ENCODE assay signal across 28 cellular contexts in the genomic region with DNA sequence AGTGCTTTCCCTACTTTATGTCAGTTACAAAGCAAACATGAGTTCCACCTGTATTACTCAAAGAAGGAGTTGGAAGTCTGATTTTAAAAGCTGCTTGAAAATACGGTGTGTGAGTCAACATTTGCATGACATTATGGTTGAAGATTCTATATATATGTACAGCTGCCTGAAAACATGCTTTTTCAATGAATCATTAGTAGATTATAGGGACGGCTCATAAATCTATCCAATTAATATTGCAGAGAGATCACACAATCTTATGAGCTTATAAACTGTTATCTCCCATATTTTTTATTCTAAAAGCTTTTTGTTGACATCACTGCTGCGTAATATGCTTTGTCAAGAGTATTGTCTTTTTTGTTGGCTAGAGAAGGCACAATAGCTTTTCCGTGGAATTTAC.
DNase-seq lines count a peak whose midpoint lies in the region; ATAC-seq and TF ChIP-seq lines count a peak whose summit lies in the region.
"Had no signal": no experiment of that assay in that cellular context is flagged by ENCODE, and none has a peak within 500 bp of the region (broad histone marks: within the 10 kb centered on the region; RNA-seq: fewer than 3 reads in every experiment).

No MANE protein-coding gene starts in this region.

- H3K4me3 ChIP-seq in OCI-LY7 (ENCODE audit: low read depth, low read length, poor library complexity, severe bottlenecking) = no peak overlapping the region
- no peak overlapping the region for H3K4me3 ChIP-seq in mesenchymal stem cell (ENCODE audit: insufficient read depth in 1 of 2, low read depth in 1 of 2, low read length in 2 of 2)
- H3K4me3 ChIP-seq: heart left ventricle, Peyer's patch, SK-N-MC, skin epidermis, upper lobe of right lung had no signal

- H3K79me1 ChIP-seq in mesenchymal stem cell (replicated peaks; ENCODE audit: low read length, poor library complexity, severe bottlenecking) = no peaks in the 10 kb centered on the region

- H3K23ac ChIP-seq in mesenchymal stem cell (ENCODE audit: low read length in 2 of 2) = no peak overlapping the region

- H3K9ac ChIP-seq in mesenchymal stem cell (ENCODE audit: low read length) = no peak overlapping the region

- POLR2A ChIA-PET in OCI-LY7 (lab: Charles Lee) = interaction anchor here (0.6 to 2.0 kb wide), 10 partner anchors 9 to 886 kb away, joined by 3 to 7 read pairs (median 4); no protein-coding TSS in a partner anchor

- H3K9me3 ChIP-seq in OCI-LY7 (ENCODE audit: low read length) = no peaks in the 10 kb centered on the region
- H3K9me3 ChIP-seq in mesenchymal stem cell (ENCODE audit: control insufficient read depth, low read length) = no peaks in the 10 kb centered on the region
- H3K9me3 ChIP-seq: Peyer's patch, upper lobe of right lung had no signal

- no peaks in the 10 kb centered on the region for H3K36me3 Mint-ChIP-seq in progenitor cell of endocrine pancreas (ENCODE audit: insufficient read depth)
- H3K36me3 Mint-ChIP-seq: activated naive CD4-positive, alpha-beta T cell treated with anti-CD3 and anti-CD28 coated beads, Interleukin-2, amount 50 U/mL, for 24 hours had no signal

- no peak overlapping the region for H2BK5ac ChIP-seq in mesenchymal stem cell (ENCODE audit: low read depth, low read length, poor library complexity, severe bottlenecking)

- H3K4me1 Mint-ChIP-seq in progenitor cell of endocrine pancreas (ENCODE audit: low read depth) = peaks cover 13% of the 10 kb centered on the region
- H3K4me1 Mint-ChIP-seq: activated CD4-positive, alpha-beta T cell treated with anti-CD3 and anti-CD28 coated beads, Interleukin-2, amount 10 ng/mL, durations not matched to agents 7 days and 5 days; activated naive CD4-positive, alpha-beta T cell treated with anti-CD3 and anti-CD28 coated beads, Interleukin-2, amount 50 U/mL, for 24 hours; central memory CD8-positive, alpha-beta T cell had no signal

- CTCF ChIA-PET in OCI-LY7 (lab: Charles Lee; ENCODE audit: unreplicated experiment) = no interaction called here

- no peak overlapping the region for H3K14ac ChIP-seq in mesenchymal stem cell (ENCODE audit: low read length in 2 of 2)

- no peaks in the 10 kb centered on the region for H3K27me3 Mint-ChIP-seq in progenitor cell of endocrine pancreas
- H3K27me3 Mint-ChIP-seq: activated CD4-positive, alpha-beta T cell treated with anti-CD3 and anti-CD28 coated beads, Interleukin-2, amount 10 ng/mL, durations not matched to agents 7 days and 5 days; activated naive CD4-positive, alpha-beta T cell treated with anti-CD3 and anti-CD28 coated beads, Interleukin-2, amount 50 U/mL, for 24 hours; central memory CD8-positive, alpha-beta T cell had no signal

- no peak overlapping the region for H2BK15ac ChIP-seq in mesenchymal stem cell (ENCODE audit: low read depth, poor library complexity, severe bottlenecking)

- H3K4me1 ChIP-seq in OCI-LY7 (ENCODE audit: insufficient read depth, low read length, poor library complexity, severe bottlenecking) (peaks cover 12% of the 10 kb centered on the region), mesenchymal stem cell (ENCODE audit: control insufficient read depth, insufficient read depth, low read depth, low read length) (no peaks in the 10 kb centered on the region)
- H3K4me1 ChIP-seq: heart left ventricle, Peyer's patch, upper lobe of right lung had no signal

- no peaks in the 10 kb centered on the region for H4K20me1 ChIP-seq in OCI-LY7 (ENCODE audit: insufficient read depth, low read length)

- H3K4ac ChIP-seq in mesenchymal stem cell (ENCODE audit: low read depth in 1 of 2, low read length in 2 of 2) = no peak overlapping the region

- H2AFZ ChIP-seq in OCI-LY7 (ENCODE audit: low read length) (peak overlapping the region; percentile 82), mesenchymal stem cell (ENCODE audit: low read depth, low read length) (no peak overlapping the region)

- peaks cover 3% of the 10 kb centered on the region for H3K9me3 Mint-ChIP-seq in progenitor cell of endocrine pancreas (ENCODE audit: low read depth)
- H3K9me3 Mint-ChIP-seq: activated CD4-positive, alpha-beta T cell treated with anti-CD3 and anti-CD28 coated beads, Interleukin-2, amount 10 ng/mL, durations not matched to agents 7 days and 5 days; activated naive CD4-positive, alpha-beta T cell treated with anti-CD3 and anti-CD28 coated beads, Interleukin-2, amount 50 U/mL, for 24 hours; activated T-helper 1 cell treated with anti-CD3 and anti-CD28 coated beads, Interleukin-12 subunit alpha, Interleukin-12 subunit beta, Interleukin-2, Interleukin-4 antibody, amounts not matched to agents 30 ng/mL and 10 ng/mL and 1 ng/mL, durations not matched to agents 14 hours and 24 hours and 36 hours; central memory CD8-positive, alpha-beta T cell had no signal

- H3K18ac ChIP-seq in mesenchymal stem cell (ENCODE audit: low read depth in 1 of 2, low read length in 2 of 2) = no peak overlapping the region

- no peaks in the 10 kb centered on the region for H3K27me3 ChIP-seq in mesenchymal stem cell (ENCODE audit: control insufficient read depth in 1 of 2, insufficient read depth in 1 of 2, low read length in 2 of 2)
- H3K27me3 ChIP-seq: heart left ventricle, Peyer's patch, upper lobe of right lung had no signal

- H3K36me3 ChIP-seq in OCI-LY7 (ENCODE audit: insufficient read depth, low read length) (no peaks in the 10 kb centered on the region), mesenchymal stem cell (ENCODE audit: control insufficient read depth in 1 of 2, insufficient read depth in 2 of 2, low read depth in 1 of 2, low read length in 2 of 2) (no peaks in the 10 kb centered on the region)
- H3K36me3 ChIP-seq: heart left ventricle, Peyer's patch, upper lobe of right lung had no signal

- WGBS in mesenchymal stem cell = 81% methylated on average over 2 of the region's 4 CpGs

- H3K27ac ChIP-seq in OCI-LY7 (ENCODE audit: low read depth, low read length, poor library complexity, severe bottlenecking) (no peak overlapping the region), mesenchymal stem cell (ENCODE audit: low read length, poor library complexity, severe bottlenecking) (no peak overlapping the region)
- H3K27ac ChIP-seq: heart left ventricle, Peyer's patch, SK-N-MC, skin epidermis, upper lobe of right lung had no signal

- no peak overlapping the region for H4K8ac ChIP-seq in mesenchymal stem cell (ENCODE audit: low read length)

- no peaks in the 10 kb centered on the region for H3K79me2 ChIP-seq in OCI-LY7 (ENCODE audit: insufficient read depth, low read depth, low read length)

- peak overlapping the region; percentile 21 for H3K4me2 ChIP-seq in OCI-LY7 (ENCODE audit: low read length)
- no peak overlapping the region for H3K4me2 ChIP-seq in mesenchymal stem cell (ENCODE audit: low read length, poor library complexity, severe bottlenecking)

- peak; percentile 83 for DNase-seq in ELR (ENCODE audit: low read depth)
- DNase-seq in OCI-LY7 (ENCODE audit: low spot score) = no peak
- DNase-seq in amniotic epithelial cell (ENCODE audit: low read depth) = peak; percentile 7
- peak; percentile 40 for DNase-seq in mesenchymal stem cell
- DNase-seq in activated effector memory CD4-positive, alpha-beta T cell treated with anti-CD3 and anti-CD28 coated beads, Interleukin-2, amount 50 U/mL, for 16 hours = no peak
- DNase-seq in progenitor cell of endocrine pancreas (ENCODE audit: low spot score, unreplicated experiment) = no peak
- DNase-seq: ACHN; activated CD4-positive, alpha-beta T cell treated with anti-CD3 and anti-CD28 coated beads, Interleukin-2, amount 10 ng/mL, durations not matched to agents 7 days and 5 days; aorta; C1 segment of cervical spinal cord; Calu3; heart left ventricle; NCI-H1048; NCI-H187; NCI-H2171 treated with DMSO at 0.1 percent for 48 hours; NCI-H524 treated with DMSO at 0.1 percent for 48 hours; NK-92 treated with Interleukin-12 subunit alpha and Interleukin-12 subunit beta, amount 100 ng/mL, for 24 hours; Peyer's patch; stimulated activated CD4-positive, alpha-beta T cell treated with anti-CD3 and anti-CD28 coated beads, Interleukin-1b, Interleukin-23, amount 100 ng/mL, for 48 hours; T-helper 9 cell; upper lobe of right lung had no signal

- no peak for TF ChIP-seq CTCF in OCI-LY7 (conservative IDR thresholded peaks at IDR 0.05; ENCODE audit: low read length)
- no peak for TF ChIP-seq CTCF in progenitor cell of endocrine pancreas (IDR thresholded peaks at IDR 0.05; ENCODE audit: unreplicated experiment)

- no peak overlapping the region for H2BK12ac ChIP-seq in mesenchymal stem cell (ENCODE audit: low read length in 2 of 2)

- BruUV-seq in OCI-LY7 (replicated peaks; lab: Mats Ljungman, UMichigan) = no TSS peak

- intact Hi-C loops in OCI-LY7 (cut with micrococcal nuclease; ENCODE audit: unreplicated experiment) = no loop called here

- no peak overlapping the region for H3K27ac Mint-ChIP-seq in progenitor cell of endocrine pancreas
- H3K27ac Mint-ChIP-seq: activated CD4-positive, alpha-beta T cell treated with anti-CD3 and anti-CD28 coated beads, Interleukin-2, amount 10 ng/mL, durations not matched to agents 7 days and 5 days; activated naive CD4-positive, alpha-beta T cell treated with anti-CD3 and anti-CD28 coated beads, Interleukin-2, amount 50 U/mL, for 24 hours; activated T-helper 1 cell treated with anti-CD3 and anti-CD28 coated beads, Interleukin-12 subunit alpha, Interleukin-12 subunit beta, Interleukin-2, Interleukin-4 antibody, amounts not matched to agents 30 ng/mL and 10 ng/mL and 1 ng/mL, durations not matched to agents 14 hours and 24 hours and 36 hours had no signal

- no peak overlapping the region for H3K4me3 Mint-ChIP-seq in progenitor cell of endocrine pancreas (ENCODE audit: low read depth)
- H3K4me3 Mint-ChIP-seq: activated CD4-positive, alpha-beta T cell treated with anti-CD3 and anti-CD28 coated beads, Interleukin-2, amount 10 ng/mL, durations not matched to agents 7 days and 5 days; activated naive CD4-positive, alpha-beta T cell treated with anti-CD3 and anti-CD28 coated beads, Interleukin-2, amount 50 U/mL, for 24 hours; activated T-helper 1 cell treated with anti-CD3 and anti-CD28 coated beads, Interleukin-12 subunit alpha, Interleukin-12 subunit beta, Interleukin-2, Interleukin-4 antibody, amounts not matched to agents 30 ng/mL and 10 ng/mL and 1 ng/mL, durations not matched to agents 14 hours and 24 hours and 36 hours; central memory CD8-positive, alpha-beta T cell had no signal

- ATAC-seq in GM18858 (IDR thresholded peaks at IDR 0.05; ENCODE audit: unreplicated experiment) (no peak), HG03342 (IDR thresholded peaks at IDR 0.05; ENCODE audit: unreplicated experiment) (no peak)
- ATAC-seq: heart left ventricle, upper lobe of right lung had no signal

- H2BK120ac ChIP-seq in mesenchymal stem cell (ENCODE audit: low read depth, low read length) = no peak overlapping the region

- H2AK5ac ChIP-seq in mesenchymal stem cell (ENCODE audit: low read length, severe bottlenecking) = no peak overlapping the region

- H4K91ac ChIP-seq in mesenchymal stem cell (ENCODE audit: low read length) = no peak overlapping the region

- H3K9me2 ChIP-seq in OCI-LY7 (ENCODE audit: insufficient read depth, low read length) = no peaks in the 10 kb centered on the region

Comparison
In these comparisons a context has a peak if more than half of its experiments do, and no peak if none do; other contexts are left out.
1. DNase-seq: peak in ELR (single experiment), amniotic epithelial cell (single experiment) and mesenchymal stem cell (single experiment); none in OCI-LY7 (single experiment), activated effector memory CD4-positive, alpha-beta T cell treated with anti-CD3 and anti-CD28 coated beads, Interleukin-2, amount 50 U/mL, for 16 hours (single experiment) and progenitor cell of endocrine pancreas (single experiment).